28 cellular contexts compared by ENCODE assay signal in genomic region chr16:80902306-80903154, GRCh38.
"Had no signal": no experiment of that assay in that cellular context is flagged by ENCODE, and none has a peak within 500 bp of the region (broad histone marks: within the 10 kb centered on the region; RNA-seq: fewer than 3 reads in every experiment).

No MANE protein-coding gene starts in this region.

- H3K27ac ChIP-seq: ascending aorta, breast epithelium, cardiac muscle cell, colonic mucosa had no signal

- H3K4me3 ChIP-seq: ascending aorta, breast epithelium, cardiac muscle cell, colonic mucosa had no signal

- H3K4me1 ChIP-seq: breast epithelium, colonic mucosa had no signal

- H3K36me3 ChIP-seq: ascending aorta, breast epithelium, cardiac muscle cell, colonic mucosa had no signal

- FAIRE-seq: frontal cortex had no signal

- DNase-seq: activated CD4-positive, alpha-beta memory T cell treated with anti-CD3 and anti-CD28 coated beads, Interleukin-2, amount 10 ng/mL, durations not matched to agents 7 days and 5 days; activated CD4-positive, alpha-beta T cell treated with anti-CD3 and anti-CD28 coated beads for 36 hours; activated CD4-positive, alpha-beta T cell treated with anti-CD3 and anti-CD28 coated beads, Interleukin-2, amount 10 ng/mL, durations not matched to agents 24 days and 14 days; activated CD4-positive, CD25-positive, alpha-beta regulatory T cell; activated CD4-positive, CD25-positive, alpha-beta regulatory T cell treated with anti-CD3 and anti-CD28 coated beads, Interleukin-2, amount 50 U/mL, for 72 hours; activated CD8-positive, alpha-beta memory T cell treated with anti-CD3 and anti-CD28 coated beads, Interleukin-2, amount 50 U/mL, for 48 hours; activated gamma-delta T cell; activated naive CD4-positive, alpha-beta T cell; activated naive CD4-positive, alpha-beta T cell treated with anti-CD3 and anti-CD28 coated beads, Interleukin-2, amount 10 ng/mL, durations not matched to agents 7 days and 5 days; activated naive CD8-positive, alpha-beta T cell treated with anti-CD3 and anti-CD28 coated beads, Interleukin-2, amount 10 ng/mL, durations not matched to agents 7 days and 5 days; activated T-cell treated with anti-CD3 and anti-CD28 coated beads for 4 hours; activated T-cell treated with anti-CD3 and anti-CD28 coated beads, Interleukin-2, amount 50 U/mL, for 24 hours; activated T-cell treated with anti-CD3 and anti-CD28 coated beads, Interleukin-2, amount 50 U/mL, for 72 hours; central memory CD4-positive, alpha-beta T cell; cerebellar nuclear complex; colonic mucosa; effector CD8-positive, alpha-beta T cell; foreskin fibroblast; head of caudate nucleus; T-helper 1 cell; T-helper 17 cell; T1000 had no signal

- H3K27me3 ChIP-seq: ascending aorta, breast epithelium, cardiac muscle cell, colonic mucosa had no signal

- ATAC-seq: activated CD4-positive, alpha-beta T cell treated with anti-CD3 and anti-CD28 coated beads for 36 hours; activated naive CD4-positive, alpha-beta T cell treated with anti-CD3 and anti-CD28 coated beads, Interleukin-2, amount 50 U/mL, for 72 hours; activated T-cell treated with anti-CD3 and anti-CD28 coated beads, Interleukin-2, amount 50 U/mL, for 72 hours; esophagus mucosa; T-helper 17 cell had no signal

- H3K9me3 ChIP-seq: ascending aorta, breast epithelium, colonic mucosa had no signal
